ENCODE assay signal across 16 cellular contexts in the genomic region with DNA sequence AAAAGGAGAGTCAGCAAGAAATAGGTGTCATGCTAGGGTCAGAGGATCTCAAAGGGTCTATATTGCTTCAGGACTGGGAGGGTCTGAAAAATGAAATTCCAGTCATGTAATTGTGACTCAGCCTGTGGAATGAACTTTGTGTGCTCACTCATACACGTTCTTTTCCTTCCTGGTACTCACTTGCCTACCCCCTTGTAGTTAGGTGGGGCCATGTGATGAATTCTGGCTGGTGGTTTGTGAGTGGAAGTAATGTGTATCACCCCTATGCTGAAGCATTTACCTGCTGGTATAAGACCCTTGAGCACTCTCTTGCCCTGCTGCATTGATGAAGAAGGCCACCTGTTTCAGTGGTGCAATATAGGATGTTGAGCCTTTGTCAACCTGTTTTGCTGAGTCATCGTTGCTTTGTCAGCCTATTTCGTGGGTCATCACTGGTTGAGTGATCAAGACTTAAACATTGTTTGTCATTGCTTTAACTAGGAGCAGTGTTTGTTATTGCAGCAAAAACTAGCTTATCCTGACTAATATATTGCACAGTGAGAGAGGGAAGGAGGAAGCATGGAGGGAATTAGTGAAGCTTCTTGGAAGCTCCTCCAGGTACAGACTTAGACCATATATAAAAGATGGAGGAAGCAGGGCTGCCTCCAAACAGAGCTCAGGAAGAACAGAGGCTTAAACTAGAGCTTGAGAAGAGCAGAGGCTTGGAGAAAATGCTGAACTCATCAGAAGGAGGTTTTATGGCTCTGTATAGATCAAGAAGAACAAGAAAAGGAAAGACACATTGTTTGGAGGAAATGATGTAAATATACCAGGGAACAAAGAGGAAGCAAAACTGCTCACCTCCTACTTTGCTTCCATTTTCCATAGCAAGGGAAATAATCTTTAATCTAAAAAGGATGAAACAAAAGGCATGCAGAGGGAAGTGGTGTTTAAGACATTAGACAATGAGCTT. TPM values are rescaled to one million over a fixed set of nuclear protein-coding genes. Genes with fewer than 3 reads are reported as not detected.
DNase-seq lines count a peak whose midpoint lies in the region; ATAC-seq and TF ChIP-seq lines count a peak whose summit lies in the region.
"Had no signal": no experiment of that assay in that cellular context is flagged by ENCODE, and none has a peak within 500 bp of the region (broad histone marks: within the 10 kb centered on the region; RNA-seq: fewer than 3 reads in every experiment).

No MANE protein-coding gene starts in this region.

- no peak for TF ChIP-seq RAD21 in SK-N-SH (IDR thresholded peaks at IDR 0.05; ENCODE audit: low read length)

- H3K79me2 ChIP-seq in SK-N-SH (ENCODE audit: insufficient read depth), result no peaks in the 10 kb centered on the region

- no peak for TF ChIP-seq POLR2A in upper lobe of left lung (IDR thresholded peaks at IDR 0.05)

- POLR2A ChIA-PET in SK-N-SH (lab: Yijun Ruan, JAX), result no interaction called here

- H3K27me3 ChIP-seq in RWPE2 (ENCODE audit: insufficient read depth, poor library complexity, severe bottlenecking), result no peaks in the 10 kb centered on the region
- H3K27me3 ChIP-seq in upper lobe of left lung, result no peaks in the 10 kb centered on the region
- H3K27me3 ChIP-seq in SK-N-SH (ENCODE audit: insufficient read depth), result no peaks in the 10 kb centered on the region
- H3K27me3 ChIP-seq: body of pancreas, Peyer's patch, sigmoid colon had no signal

- TF ChIP-seq EP300 in upper lobe of left lung (IDR thresholded peaks at IDR 0.05) (peak in 2 of 4 donors; percentile 48 to 54), SK-N-SH (IDR thresholded peaks at IDR 0.05; ENCODE audit: borderline replicate concordance in 1 of 2, low read depth in 1 of 2, low read length in 1 of 2) (no peak)

- no peaks in the 10 kb centered on the region for H3K9me2 ChIP-seq in SK-N-SH

- no peak for DNase-seq in activated CD4-positive, CD25-positive, alpha-beta regulatory T cell treated with anti-CD3 and anti-CD28 coated beads, Interleukin-2, amount 50 U/mL, for 72 hours
- DNase-seq in RWPE2 (ENCODE audit: low spot score), result no peak
- peak; percentile 44 for DNase-seq in fibroblast of pulmonary artery (ENCODE audit: low read depth)
- DNase-seq in upper lobe of left lung, result no peak
- no peak for DNase-seq in SK-N-SH
- DNase-seq in DMS79 treated with DMSO at 0.1 percent for 48 hours (lab: John Stamatoyannopoulos, UW), result no peak
- DNase-seq: activated T-cell treated with anti-CD3 and anti-CD28 coated beads, Interleukin-2, amount 50 U/mL, for 72 hours; body of pancreas; erythroblast; naive B cell; NCI-H2171 treated with DMSO at 0.1 percent for 48 hours; Peyer's patch; sigmoid colon had no signal

- H3K36me3 ChIP-seq in RWPE2 (ENCODE audit: low read depth) (no peaks in the 10 kb centered on the region), upper lobe of left lung (no peaks in the 10 kb centered on the region), SK-N-SH (replicated peaks in 1 of 2; ENCODE audit: control insufficient read depth in 1 of 2, insufficient read depth in 2 of 2, low read length in 1 of 2) (no peaks in the 10 kb centered on the region)
- H3K36me3 ChIP-seq: Peyer's patch, sigmoid colon had no signal

- no peaks in the 10 kb centered on the region for H4K20me1 ChIP-seq in SK-N-SH (ENCODE audit: insufficient read depth)

- H3F3A ChIP-seq in SK-N-SH (replicated peaks; ENCODE audit: insufficient read depth), result no peaks in the 10 kb centered on the region

- no peak overlapping the region for H3K4me3 ChIP-seq in RWPE2 (ENCODE audit: severe bottlenecking)
- H3K4me3 ChIP-seq in fibroblast of pulmonary artery (replicated peaks; ENCODE audit: low read depth, low read length), result no peak overlapping the region
- no peak overlapping the region for H3K4me3 ChIP-seq in upper lobe of left lung
- H3K4me3 ChIP-seq in SK-N-SH (ENCODE audit: low read depth in 2 of 2, low read length in 1 of 2), result no peak overlapping the region
- H3K4me3 ChIP-seq: body of pancreas, Peyer's patch, sigmoid colon had no signal

- ATAC-seq in activated CD4-positive, CD25-positive, alpha-beta regulatory T cell treated with anti-CD3 and anti-CD28 coated beads, Interleukin-2, amount 50 U/mL, for 24 hours, result peak; percentile 49 to 53
- ATAC-seq in RWPE2 (ENCODE audit: low read depth), result peak; percentile 71
- ATAC-seq in upper lobe of left lung (ENCODE audit: low FRiP score in 2 of 2), result peak in 1 of 2 donors; percentile 66
- no peak for ATAC-seq in HG03439 (IDR thresholded peaks at IDR 0.05; ENCODE audit: unreplicated experiment)
- ATAC-seq: activated T-cell treated with anti-CD3 and anti-CD28 coated beads, Interleukin-2, amount 50 U/mL, for 72 hours; body of pancreas had no signal

- CTCF ChIA-PET in SK-N-SH (lab: Yijun Ruan, JAX), result no interaction called here

- WGBS in upper lobe of left lung, 2 donors, result 53 to 60% methylated on average over 3 of the region's 3 CpGs
- WGBS in SK-N-SH (ENCODE audit: low lambda C conversion rate), result 62% methylated on average over 3 of the region's 3 CpGs

- no peaks in the 10 kb centered on the region for H3K4me1 ChIP-seq in RWPE2 (ENCODE audit: insufficient read depth, poor library complexity, severe bottlenecking)
- H3K4me1 ChIP-seq in upper lobe of left lung, result peaks cover 0 to 43% (median 32%) of the 10 kb centered on the region in 4 donors
- H3K4me1 ChIP-seq in SK-N-SH (ENCODE audit: control insufficient read depth in 1 of 2, insufficient read depth in 2 of 2, low read depth in 1 of 2, low read length in 1 of 2), result no peaks in the 10 kb centered on the region

- H3K27ac ChIP-seq in RWPE2 (ENCODE audit: poor library complexity, severe bottlenecking) (no peak overlapping the region), upper lobe of left lung (peak overlapping the region; percentile 8 to 65 (median 29)), SK-N-SH (ENCODE audit: low read depth in 2 of 2, low read length in 1 of 2) (no peak overlapping the region)
- H3K27ac ChIP-seq: KMS-11 had no signal

- H3K9ac ChIP-seq in SK-N-SH, result no peak overlapping the region
- H3K9ac ChIP-seq: KMS-11 had no signal

- no peak overlapping the region for H2AFZ ChIP-seq in SK-N-SH (ENCODE audit: low read depth)

- no peaks in the 10 kb centered on the region for H3K9me3 ChIP-seq in RWPE2 (ENCODE audit: severe bottlenecking)
- no peaks in the 10 kb centered on the region for H3K9me3 ChIP-seq in upper lobe of left lung
- no peaks in the 10 kb centered on the region for H3K9me3 ChIP-seq in SK-N-SH
- H3K9me3 ChIP-seq: body of pancreas, Peyer's patch, sigmoid colon had no signal

- H3K4me2 ChIP-seq in SK-N-SH, result no peak overlapping the region
- H3K4me2 ChIP-seq: KMS-11 had no signal

- TF ChIP-seq CTCF in RWPE2 (IDR thresholded peaks at IDR 0.05; ENCODE audit: poor library complexity, severe bottlenecking) (no peak), fibroblast of pulmonary artery (IDR thresholded peaks at IDR 0.05; ENCODE audit: low read length, missing control alignments) (no peak), upper lobe of left lung (IDR thresholded peaks at IDR 0.05) (no peak), SK-N-SH (IDR thresholded peaks at IDR 0.05) (no peak)

TF ChIP-seq in SK-N-SH, 30 proteins besides CTCF, POLR2A, EP300 and RAD21:
- TF ChIP-seq, protein P1, sequence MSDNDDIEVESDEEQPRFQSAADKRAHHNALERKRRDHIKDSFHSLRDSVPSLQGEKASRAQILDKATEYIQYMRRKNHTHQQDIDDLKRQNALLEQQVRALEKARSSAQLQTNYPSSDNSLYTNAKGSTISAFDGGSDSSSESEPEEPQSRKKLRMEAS (IDR thresholded peaks at IDR 0.05; ENCODE audit: low read depth), result no peak
- TF ChIP-seq, protein P2, sequence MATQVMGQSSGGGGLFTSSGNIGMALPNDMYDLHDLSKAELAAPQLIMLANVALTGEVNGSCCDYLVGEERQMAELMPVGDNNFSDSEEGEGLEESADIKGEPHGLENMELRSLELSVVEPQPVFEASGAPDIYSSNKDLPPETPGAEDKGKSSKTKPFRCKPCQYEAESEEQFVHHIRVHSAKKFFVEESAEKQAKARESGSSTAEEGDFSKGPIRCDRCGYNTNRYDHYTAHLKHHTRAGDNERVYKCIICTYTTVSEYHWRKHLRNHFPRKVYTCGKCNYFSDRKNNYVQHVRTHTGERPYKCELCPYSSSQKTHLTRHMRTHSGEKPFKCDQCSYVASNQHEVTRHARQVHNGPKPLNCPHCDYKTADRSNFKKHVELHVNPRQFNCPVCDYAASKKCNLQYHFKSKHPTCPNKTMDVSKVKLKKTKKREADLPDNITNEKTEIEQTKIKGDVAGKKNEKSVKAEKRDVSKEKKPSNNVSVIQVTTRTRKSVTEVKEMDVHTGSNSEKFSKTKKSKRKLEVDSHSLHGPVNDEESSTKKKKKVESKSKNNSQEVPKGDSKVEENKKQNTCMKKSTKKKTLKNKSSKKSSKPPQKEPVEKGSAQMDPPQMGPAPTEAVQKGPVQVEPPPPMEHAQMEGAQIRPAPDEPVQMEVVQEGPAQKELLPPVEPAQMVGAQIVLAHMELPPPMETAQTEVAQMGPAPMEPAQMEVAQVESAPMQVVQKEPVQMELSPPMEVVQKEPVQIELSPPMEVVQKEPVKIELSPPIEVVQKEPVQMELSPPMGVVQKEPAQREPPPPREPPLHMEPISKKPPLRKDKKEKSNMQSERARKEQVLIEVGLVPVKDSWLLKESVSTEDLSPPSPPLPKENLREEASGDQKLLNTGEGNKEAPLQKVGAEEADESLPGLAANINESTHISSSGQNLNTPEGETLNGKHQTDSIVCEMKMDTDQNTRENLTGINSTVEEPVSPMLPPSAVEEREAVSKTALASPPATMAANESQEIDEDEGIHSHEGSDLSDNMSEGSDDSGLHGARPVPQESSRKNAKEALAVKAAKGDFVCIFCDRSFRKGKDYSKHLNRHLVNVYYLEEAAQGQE (IDR thresholded peaks at IDR 0.05; ENCODE audit: low read depth, low read length), result no peak

RNA-seq across cellular contexts. Expression of a gene that starts 29.0 kb away (rescaled TPM):
- 10 to 100 TPM; 23.0 to 55.7 (median 36.0) TPM for total RNA-seq in upper lobe of left lung
- 4.4 and 5.0 TPM in 2 replicates for polyA plus RNA-seq in SK-N-SH (2012; rRNA removed)
- polyA plus RNA-seq in SK-N-SH (2012; cell fraction: cytosol; rRNA removed), result 2.5 and 4.3 TPM in 2 replicates
- polyA plus RNA-seq in SK-N-SH (2012; cell fraction: nucleus; rRNA removed), result 3.0 and 3.5 TPM in 2 replicates

RNA-seq across cellular contexts. Expression of a gene that starts 40.1 kb away (rescaled TPM):
- total RNA-seq in upper lobe of left lung, result 10 to 100 TPM; 18.2 to 35.6 (median 23.5) TPM
- 12.3 and 15.2 TPM in 2 replicates for polyA plus RNA-seq in SK-N-SH (2012; rRNA removed)
- 16.6 and 17.6 TPM in 2 replicates for polyA plus RNA-seq in SK-N-SH (2012; cell fraction: cytosol; rRNA removed)
- polyA plus RNA-seq in SK-N-SH (2012; cell fraction: nucleus; rRNA removed), result 9.3 and 11.0 TPM in 2 replicates

Comparison
In these comparisons a context has a peak if more than half of its experiments do, and no peak if none do; other contexts are left out.
1. H3K27ac ChIP-seq: peak in upper lobe of left lung (4 of 4); none in RWPE2 (single experiment) and SK-N-SH (0 of 2).